In genomic region chr1:8004803-8005573, GRCh38 we compare ENCODE assay signal across 8 cellular contexts. TPM values are rescaled to one million over a fixed set of nuclear protein-coding genes. Genes with fewer than 3 reads are reported as not detected.
DNase-seq lines count a peak whose midpoint lies in the region; ATAC-seq and TF ChIP-seq lines count a peak whose summit lies in the region.

No MANE protein-coding gene starts in this region.

- CTCF ChIA-PET in RWPE1 (lab: Yijun Ruan, JAX), result interaction anchor here (0.8 to 1.4 kb wide), 4 partner anchors 10 to 311 kb away, joined by 3 to 6 read pairs (median 4); no protein-coding TSS in a partner anchor

- DNase-seq in DMS53 (lab: John Stamatoyannopoulos, UW) (peak; percentile 21), DMS53 treated with DMSO at 0.1 percent for 48 hours (lab: John Stamatoyannopoulos, UW; ENCODE audit: unreplicated experiment) (no peak), RWPE1 (ENCODE audit: low spot score) (peak; percentile 89), fibroblast of pulmonary artery (ENCODE audit: low read depth) (peak; percentile 99), posterior vena cava (ENCODE audit: low spot score) (peak; percentile 96)

- ATAC-seq in HG03520 (IDR thresholded peaks at IDR 0.05; ENCODE audit: unreplicated experiment) (no peak), HG03025 (IDR thresholded peaks at IDR 0.05; ENCODE audit: low FRiP score, unreplicated experiment) (no peak), HG02763 (IDR thresholded peaks at IDR 0.05; ENCODE audit: unreplicated experiment) (no peak)

- TF ChIP-seq CTCF in RWPE1 (conservative IDR thresholded peaks at IDR 0.05; ENCODE audit: low read depth) (no peak), fibroblast of pulmonary artery (IDR thresholded peaks at IDR 0.05; ENCODE audit: low read length, missing control alignments) (no peak)

- intact Hi-C loops in posterior vena cava (cut with DNase I), result no loop called here

- POLR2A ChIA-PET in RWPE1 (lab: Yijun Ruan, JAX; ENCODE audit: low non-redundant PET), result interaction anchor here (0.6 kb wide), 1 partner anchor 21 kb away, joined by 3 read pairs; the partner anchor contains the start of gene ERRFI1

- H3K27ac ChIP-seq in RWPE1, result peak overlapping the region; percentile 100

- H3K4me3 ChIP-seq in fibroblast of pulmonary artery (replicated peaks; ENCODE audit: low read depth, low read length), result no peak overlapping the region

RNA-seq across cellular contexts. Expression of gene ERRFI1, which starts 21.1 kb away (rescaled TPM):
- total RNA-seq in posterior vena cava, result 100 to 1,000 TPM in 1 of 2 donors, 10 to 100 TPM in 1; 84.4 to 151 TPM

RNA-seq across cellular contexts. Expression of gene PARK7, which starts 43.5 kb away (rescaled TPM):
- total RNA-seq in posterior vena cava, result 100 to 1,000 TPM; 192 to 209 TPM
